ENCODE assay signal across 13 cellular contexts in the genomic region with DNA sequence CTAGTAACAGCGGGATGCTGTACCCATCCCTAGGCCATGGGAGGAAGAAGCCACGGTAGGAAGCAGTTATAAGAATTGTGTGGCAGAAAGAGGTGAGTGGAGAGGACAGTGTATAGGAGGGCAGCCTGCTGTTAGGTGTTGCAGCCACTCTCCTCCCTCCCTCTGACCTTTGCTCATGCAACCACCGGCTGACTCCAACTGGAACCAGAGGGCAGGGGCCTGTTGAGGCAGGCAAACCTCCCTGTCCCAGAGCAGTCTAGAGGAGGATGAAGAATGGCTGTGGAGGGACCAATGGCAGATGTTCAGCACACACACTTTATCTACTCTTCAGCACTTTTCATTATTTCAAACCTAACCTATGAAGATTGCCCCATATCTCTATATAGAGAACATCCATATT. TPM values are rescaled to one million over a fixed set of nuclear protein-coding genes. Genes with fewer than 3 reads are reported as not detected.
DNase-seq lines count a peak whose midpoint lies in the region; ATAC-seq and TF ChIP-seq lines count a peak whose summit lies in the region.
"Had no signal": no experiment of that assay in that cellular context is flagged by ENCODE, and none has a peak within 500 bp of the region (broad histone marks: within the 10 kb centered on the region; RNA-seq: fewer than 3 reads in every experiment).

No MANE protein-coding gene starts in this region.

- peaks cover 10% of the 10 kb centered on the region; the same call in 1 of the 2 replicates for H4K20me1 ChIP-seq in PC-9 (ENCODE audit: insufficient read depth)

- H3K4me3 ChIP-seq in PC-9 = no peak overlapping the region
- peak overlapping the region; percentile 29 to 47 for H3K4me3 ChIP-seq in duodenal mucosa (ENCODE audit: low read depth in 1 of 2, low read length in 2 of 2)

- TF ChIP-seq CTCF in PC-9 (conservative IDR thresholded peaks at IDR 0.05) (no peak), neural crest cell (conservative IDR thresholded peaks at IDR 0.05) (no peak)

- no peaks in the 10 kb centered on the region for H3K27me3 Mint-ChIP-seq in activated CD4-positive, alpha-beta T cell treated with anti-CD3 and anti-CD28 coated beads, Interleukin-2, amount 10 ng/mL, durations not matched to agents 7 days and 5 days
- no peaks in the 10 kb centered on the region for H3K27me3 Mint-ChIP-seq in neural crest cell (ENCODE audit: low read depth)

- no TSS peak for BruUV-seq in PC-9 (replicated peaks; lab: Mats Ljungman, UMichigan)

- H3K9ac ChIP-seq in duodenal mucosa (ENCODE audit: low read depth in 1 of 2, low read length in 2 of 2) = no peak overlapping the region

- H2AFZ ChIP-seq in PC-9 = no peak overlapping the region

- no peaks in the 10 kb centered on the region for H3K9me3 Mint-ChIP-seq in activated CD4-positive, alpha-beta T cell treated with anti-CD3 and anti-CD28 coated beads, Interleukin-2, amount 10 ng/mL, durations not matched to agents 7 days and 5 days
- H3K9me3 Mint-ChIP-seq in neural crest cell = no peaks in the 10 kb centered on the region

- H3K36me3 ChIP-seq in PC-9 (ENCODE audit: low read depth) (peaks cover 28% of the 10 kb centered on the region), duodenal mucosa (ENCODE audit: control insufficient read depth in 1 of 2, insufficient read depth in 2 of 2, low read length in 2 of 2) (peaks cover 11 to 48% of the 10 kb centered on the region in 2 donors)

- H3K9me3 ChIP-seq in PC-9 (ENCODE audit: insufficient read depth, low read depth) (no peaks in the 10 kb centered on the region), duodenal mucosa (ENCODE audit: control insufficient read depth in 1 of 2, low read length in 2 of 2) (no peaks in the 10 kb centered on the region)
- H3K9me3 ChIP-seq: upper lobe of left lung had no signal

- peaks cover 30% of the 10 kb centered on the region for H3K36me3 Mint-ChIP-seq in activated CD4-positive, alpha-beta T cell treated with anti-CD3 and anti-CD28 coated beads, Interleukin-2, amount 10 ng/mL, durations not matched to agents 7 days and 5 days (ENCODE audit: low read depth)
- peaks cover under 1% of the 10 kb centered on the region for H3K36me3 Mint-ChIP-seq in neural crest cell (ENCODE audit: low read depth)

- intact Hi-C loops in PC-9 (cut with micrococcal nuclease; ENCODE audit: unreplicated experiment) = no loop called here

- H3K27ac ChIP-seq in PC-9 = no peak overlapping the region
- no peak overlapping the region for H3K27ac ChIP-seq in duodenal mucosa (ENCODE audit: low read depth, low read length)
- H3K27ac ChIP-seq: upper lobe of left lung had no signal

- no peaks in the 10 kb centered on the region for H3K9me2 ChIP-seq in PC-9 (ENCODE audit: insufficient read depth)

- H3K4me1 ChIP-seq in PC-9 (replicated peaks; ENCODE audit: insufficient read depth) = peaks cover 26% of the 10 kb centered on the region
- peaks cover 23 to 34% of the 10 kb centered on the region in 2 donors for H3K4me1 ChIP-seq in duodenal mucosa (ENCODE audit: control insufficient read depth in 1 of 2, insufficient read depth in 2 of 2, low read length in 2 of 2)

- H3K27me3 ChIP-seq in PC-9 (ENCODE audit: insufficient read depth, low read depth) (no peaks in the 10 kb centered on the region), duodenal mucosa (ENCODE audit: control insufficient read depth in 1 of 2, insufficient read depth in 2 of 2, low read length in 2 of 2) (no peaks in the 10 kb centered on the region)
- H3K27me3 ChIP-seq: upper lobe of left lung had no signal

- POLR2A ChIA-PET in activated CD4-positive, alpha-beta T cell treated with anti-CD3 and anti-CD28 coated beads, Interleukin-2, amount 10 ng/mL, durations not matched to agents 7 days and 5 days (lab: Charles Lee) = no interaction called here
- POLR2A ChIA-PET in PC-9 (lab: Charles Lee; ENCODE audit: unreplicated experiment) = no interaction called here

- H3K4me1 Mint-ChIP-seq in activated CD4-positive, alpha-beta T cell treated with anti-CD3 and anti-CD28 coated beads, Interleukin-2, amount 10 ng/mL, durations not matched to agents 7 days and 5 days = peaks cover 35% of the 10 kb centered on the region
- peaks cover 37% of the 10 kb centered on the region for H3K4me1 Mint-ChIP-seq in neural crest cell

- peak overlapping the region; percentile 9 for H3K4me3 Mint-ChIP-seq in activated CD4-positive, alpha-beta T cell treated with anti-CD3 and anti-CD28 coated beads, Interleukin-2, amount 10 ng/mL, durations not matched to agents 7 days and 5 days
- peak overlapping the region; percentile 79 for H3K4me3 Mint-ChIP-seq in neural crest cell

- ATAC-seq in HG03442 (IDR thresholded peaks at IDR 0.05; ENCODE audit: unreplicated experiment) = no peak
- ATAC-seq: left cardiac atrium had no signal

- H3F3A ChIP-seq in PC-9 (ENCODE audit: insufficient read depth, low read depth) = no peaks in the 10 kb centered on the region

- H3K27ac Mint-ChIP-seq in activated CD4-positive, alpha-beta T cell treated with anti-CD3 and anti-CD28 coated beads, Interleukin-2, amount 10 ng/mL, durations not matched to agents 7 days and 5 days = no peak overlapping the region
- H3K27ac Mint-ChIP-seq in neural crest cell (ENCODE audit: unreplicated experiment) = no peak overlapping the region

- no peak for DNase-seq in activated CD4-positive, alpha-beta T cell treated with anti-CD3 and anti-CD28 coated beads, Interleukin-2, amount 10 ng/mL, durations not matched to agents 7 days and 5 days
- DNase-seq in activated CD4-positive, alpha-beta T cell treated with anti-CD3 and anti-CD28 coated beads for 48 hours = no peak
- DNase-seq in PC-9 = no peak
- DNase-seq in neural crest cell (ENCODE audit: low read depth, low spot score) = no peak
- DNase-seq in SIG-M5 treated with dmso at 0.1 percent for 504 hours (lab: John Stamatoyannopoulos, UW; ENCODE audit: unreplicated experiment) = no peak
- DNase-seq in NCI-H345 (lab: John Stamatoyannopoulos, UW) = no peak
- DNase-seq: left cardiac atrium; NCI-H1694; nucleus accumbens; stimulated activated CD4-positive, alpha-beta T cell treated with anti-CD3 and anti-CD28 coated beads, Interleukin-12 subunit alpha, Interleukin-12 subunit beta, amount 100 ng/mL, for 4 hours; upper lobe of left lung had no signal

- 0 out of 2 replicates have a peak overlapping the region, but pooled peaks have one; percentile 91 for H3K4me2 ChIP-seq in PC-9

- peaks cover 56% of the 10 kb centered on the region for H3K79me2 ChIP-seq in PC-9 (ENCODE audit: low read depth)

- CTCF ChIA-PET in activated CD4-positive, alpha-beta T cell treated with anti-CD3 and anti-CD28 coated beads, Interleukin-2, amount 10 ng/mL, durations not matched to agents 7 days and 5 days (lab: Charles Lee) = no interaction called here
- CTCF ChIA-PET in PC-9 (lab: Charles Lee) = interaction anchor here (0.6 kb wide), 2 partner anchors 128 to 261 kb away, joined by 3 to 4 read pairs; no protein-coding TSS in a partner anchor

RNA-seq across cellular contexts. Expression of a gene that starts 2.2 kb away (rescaled TPM):
- 10 to 100 TPM; 14.8 to 16.0 TPM for total RNA-seq in activated CD4-positive, alpha-beta T cell treated with anti-CD3 and anti-CD28 coated beads, Interleukin-2, amount 10 ng/mL, durations not matched to agents 7 days and 5 days
- total RNA-seq in PC-9 (2021) = 11.9 and 12.2 TPM in 2 replicates
- 11.8 and 13.5 TPM in 2 replicates for total RNA-seq in neural crest cell

RNA-seq across cellular contexts. Expression of a gene that starts 2.4 kb away (rescaled TPM):
- 10 to 100 TPM; 67.5 to 82.3 TPM for total RNA-seq in activated CD4-positive, alpha-beta T cell treated with anti-CD3 and anti-CD28 coated beads, Interleukin-2, amount 10 ng/mL, durations not matched to agents 7 days and 5 days
- total RNA-seq in PC-9 (2021) = 58.9 and 71.1 TPM in 2 replicates
- total RNA-seq in neural crest cell = 84.0 and 86.0 TPM in 2 replicates

RNA-seq across cellular contexts. Expression of a gene that starts 28.2 kb away (rescaled TPM):
- total RNA-seq in activated CD4-positive, alpha-beta T cell treated with anti-CD3 and anti-CD28 coated beads, Interleukin-2, amount 10 ng/mL, durations not matched to agents 7 days and 5 days = not detected
- total RNA-seq in PC-9 (2021) (not detected in 2 replicates), neural crest cell (not detected in 2 replicates)

RNA-seq across cellular contexts. Expression of a gene that starts 36.9 kb away (rescaled TPM):
- total RNA-seq in activated CD4-positive, alpha-beta T cell treated with anti-CD3 and anti-CD28 coated beads, Interleukin-2, amount 10 ng/mL, durations not matched to agents 7 days and 5 days = not detected
- total RNA-seq in PC-9 (2021) = not detected in 2 replicates
- total RNA-seq in neural crest cell = not detected in 2 replicates
